8 cellular contexts compared by ENCODE assay signal in the genomic region with DNA sequence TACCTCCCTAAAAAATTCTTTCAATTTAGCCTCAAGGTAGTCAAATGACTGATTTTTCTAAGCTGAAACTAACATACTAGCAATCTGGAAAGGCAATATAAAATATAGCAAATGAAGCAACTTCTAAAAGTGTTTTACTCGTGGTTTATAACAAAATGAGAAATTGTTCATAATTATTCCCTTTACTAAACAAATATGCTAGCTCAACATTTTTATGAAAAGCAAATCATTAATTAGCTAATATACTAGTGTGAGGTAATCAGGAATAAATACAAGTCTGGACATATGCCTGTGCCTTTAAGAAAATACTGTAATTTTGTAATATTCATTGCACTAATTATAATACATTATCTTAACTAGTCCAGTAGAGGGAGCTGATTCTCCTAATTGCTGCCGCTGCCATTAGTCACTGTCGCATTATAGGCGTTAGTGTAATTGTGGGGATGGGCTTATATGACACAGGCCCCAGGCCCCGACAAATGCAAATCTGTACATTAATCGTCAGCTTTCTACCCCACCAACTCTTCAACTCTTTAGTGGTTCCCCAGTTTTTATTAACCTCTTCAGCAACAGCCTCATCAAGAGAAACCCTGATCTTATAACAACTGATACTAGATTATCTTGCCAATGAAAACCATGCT.
A peak's percentile ranks its signal among the peaks of the same experiment; 100 is the strongest.
DNase-seq lines count a peak whose midpoint lies in the region; ATAC-seq, FAIRE-seq and TF ChIP-seq lines count a peak whose summit lies in the region.

No MANE protein-coding gene starts in this region.

- DNase-seq in AG04449 (ENCODE audit: low read depth, low spot score) = no peak
- DNase-seq in NCI-H446 (lab: John Stamatoyannopoulos, UW) = peak; percentile 36 to 83
- peak; percentile 15 to 37 (median 28) for DNase-seq in K562 (ENCODE audit: extremely low read depth in 1 of 4, low spot score in 3 of 4)
- DNase-seq in kidney glomerular epithelial cell (lab: John Stamatoyannopoulos, UW) = peak; percentile 35
- peak in 1 of 2 donors; percentile 47 for DNase-seq in aorta
- no peak for DNase-seq in ureter (ENCODE audit: low spot score)

- no peak overlapping the region for H3K4me2 ChIP-seq in K562 (ENCODE audit: insufficient read depth, low read length)

- H3K27me3 ChIP-seq in K562 (ENCODE audit: control insufficient read depth in 2 of 2, insufficient read depth in 2 of 2, low read length in 2 of 2) = no peaks in the 10 kb centered on the region
- no peaks in the 10 kb centered on the region for H3K27me3 ChIP-seq in aorta (ENCODE audit: control insufficient read depth in 1 of 2, insufficient read depth in 2 of 2, low read length in 1 of 2)

- H3K9ac ChIP-seq in K562 (ENCODE audit: insufficient read depth in 1 of 2, low read depth in 2 of 2, low read length in 2 of 2) = no peak overlapping the region

- BruUV-seq in K562 (replicated peaks; lab: Mats Ljungman, UMichigan) = no TSS peak

- ATAC-seq in GM18505 (IDR thresholded peaks at IDR 0.05; ENCODE audit: unreplicated experiment) (peak; percentile 71), HG03066 (IDR thresholded peaks at IDR 0.05; ENCODE audit: low read depth, unreplicated experiment) (peak; percentile 88), K562 (peak; percentile 80), aorta (ENCODE audit: low FRiP score) (peak; percentile 84)

- CTCF ChIA-PET in AG04449 (lab: Yijun Ruan, JAX) (interaction anchor here (0.6 to 2.9 kb wide), 30 partner anchors 10 to 825 kb away, joined by 3 to 50 read pairs (median 4); partner anchors contain the start of gene APP), K562 (lab: Yijun Ruan, JAX; ENCODE audit: low intra/inter-chr PET ratio) (no interaction called here)

- H2AFZ ChIP-seq in K562 (ENCODE audit: low read depth, low read length) = no peak overlapping the region

- no peaks in the 10 kb centered on the region for H3K9me1 ChIP-seq in K562 (ENCODE audit: control insufficient read depth, insufficient read depth, low read length)

- POLR2A ChIA-PET in AG04449 (lab: Yijun Ruan, JAX) (no interaction called here), K562 (lab: Yijun Ruan, JAX) (interaction anchor here (0.6 kb wide), 1 partner anchor 320 kb away, joined by 3 read pairs; no protein-coding TSS in a partner anchor)

- no peak overlapping the region for H3K27ac ChIP-seq in K562 (ENCODE audit: extremely low read depth, low read depth, low read length)
- no peak overlapping the region for H3K27ac ChIP-seq in aorta (ENCODE audit: low read depth in 1 of 2, low read length in 2 of 2)

- TF ChIP-seq POLR2A in GM18505 (IDR thresholded peaks at IDR 0.05; ENCODE audit: borderline replicate concordance, extremely low read depth, insufficient read depth, insufficient read length) (no peak), K562 (conservative IDR thresholded peaks at IDR 0.05) (no peak)

- TF ChIP-seq RAD21 in K562 (CRISPR knock-in tag; conservative IDR thresholded peaks at IDR 0.05 in 1 of 2, IDR thresholded peaks at IDR 0.05 in 1 of 2) = peak in 1 of 2 experiments; percentile 47; a peak in 3 of 4 replicates

- in situ Hi-C loops in K562 (cut with MboI) = loop anchor here (25.0 kb wide), 1 partner anchor 817 kb away; no protein-coding TSS in a partner anchor

- TF ChIP-seq EP300 in K562 (IDR thresholded peaks at IDR 0.05; ENCODE audit: low read length) = no peak

- H3K79me2 ChIP-seq in K562 (ENCODE audit: control insufficient read depth, insufficient read depth, low read length) = no peaks in the 10 kb centered on the region

- peak; percentile 27 for TF ChIP-seq CTCF in AG04449 (IDR thresholded peaks at IDR 0.05; ENCODE audit: insufficient read depth, low read length, missing control alignments)
- TF ChIP-seq CTCF in K562 (IDR thresholded peaks at IDR 0.05 in 2 of 3, conservative IDR thresholded peaks at IDR 0.05 in 1 of 3; ENCODE audit: insufficient read depth in 2 of 3, low read depth in 1 of 3, low read length in 3 of 3) = peak; percentile 42 to 49 (median 44); a peak in 4 of 6 replicates

- no peak for FAIRE-seq in K562 (lab: Jason Lieb, UNC)

- no peaks in the 10 kb centered on the region for H4K20me1 ChIP-seq in K562 (replicated peaks; ENCODE audit: control insufficient read depth, insufficient read depth, low read length)

- H3K4me1 ChIP-seq in K562 (replicated peaks in 1 of 2; ENCODE audit: control insufficient read depth in 2 of 2, insufficient read depth in 2 of 2, low read length in 2 of 2) (no peaks in the 10 kb centered on the region), aorta (ENCODE audit: control insufficient read depth in 1 of 2, insufficient read depth in 2 of 2, low read length in 2 of 2) (no peaks in the 10 kb centered on the region)

- H3K9me3 ChIP-seq in K562 (replicated peaks; ENCODE audit: control insufficient read depth, insufficient read depth, low read depth, low read length) (no peaks in the 10 kb centered on the region), aorta (ENCODE audit: control insufficient read depth, low read length) (no peaks in the 10 kb centered on the region)

- H3K36me3 ChIP-seq in K562 (ENCODE audit: control insufficient read depth, insufficient read depth, low read length) = no peaks in the 10 kb centered on the region
- H3K36me3 ChIP-seq in aorta (ENCODE audit: control insufficient read depth in 1 of 2, insufficient read depth in 2 of 2, low read length in 1 of 2) = peaks cover 0 to 1% of the 10 kb centered on the region in 2 donors

- intact Hi-C loops in K562 (cut with micrococcal nuclease) = loop anchor here (5.0 to 10.0 kb wide), 2 partner anchors 279 to 822 kb away; partner anchors contain the start of gene APP
- intact Hi-C loops in aorta (cut with DNase I) = loop anchor here (5.0 to 10.0 kb wide), 2 partner anchors 79 to 277 kb away; partner anchors contain the start of gene APP (in 1 of the 2)

- WGBS in K562 (ENCODE audit: insufficient coverage, low coverage, missing lambda C conversion rate) = 0% methylated on average over 6 of the region's 6 CpGs
- 21% methylated on average over 6 of the region's 6 CpGs for WGBS in aorta, 2 donors

- H3K4me3 ChIP-seq in AG04449 (ENCODE audit: low read depth, low read length) = no peak overlapping the region
- H3K4me3 ChIP-seq in K562 = no peak overlapping the region
- no peak overlapping the region for H3K4me3 ChIP-seq in aorta (ENCODE audit: low read length in 2 of 2)

TF ChIP-seq in K562, 482 proteins besides CTCF, POLR2A, EP300 and RAD21 (continues in another document):
- TF ChIP-seq CEBPB (tag; IDR thresholded peaks at IDR 0.05) (0 out of 2 replicates have a peak, but pooled peaks have one; percentile 9), PCBP1 (IDR thresholded peaks at IDR 0.05; ENCODE audit: low read depth, low read length, poor library complexity, severe bottlenecking) (no peak), ARID3A (IDR thresholded peaks at IDR 0.05; ENCODE audit: borderline replicate concordance, low read depth, low read length) (peak; percentile 80; the same call in 1 of the 2 replicates), PTTG1 (tag; IDR thresholded peaks at IDR 0.05; ENCODE audit: low read depth) (no peak), ZNF239 (CRISPR knock-in tag; IDR thresholded peaks at IDR 0.05) (no peak), TAF1 (IDR thresholded peaks at IDR 0.05; ENCODE audit: control insufficient read depth, extremely low read depth, insufficient read depth, low read length, severe bottlenecking) (no peak), PBX2 (CRISPR knock-in tag; IDR thresholded peaks at IDR 0.05; ENCODE audit: low read depth) (0 out of 2 replicates have a peak, but pooled peaks have one; percentile 21), PBX2 (tag; conservative IDR thresholded peaks at IDR 0.05; ENCODE audit: low read depth) (peak; percentile 90), BRCA1 (IDR thresholded peaks at IDR 0.05) (no peak), BRCA1 (CRISPR knock-in tag; IDR thresholded peaks at IDR 0.05) (no peak), MEIS2 (IDR thresholded peaks at IDR 0.05; ENCODE audit: partially characterized antibody) (peak; percentile 79)
- TF ChIP-seq, protein P1, sequence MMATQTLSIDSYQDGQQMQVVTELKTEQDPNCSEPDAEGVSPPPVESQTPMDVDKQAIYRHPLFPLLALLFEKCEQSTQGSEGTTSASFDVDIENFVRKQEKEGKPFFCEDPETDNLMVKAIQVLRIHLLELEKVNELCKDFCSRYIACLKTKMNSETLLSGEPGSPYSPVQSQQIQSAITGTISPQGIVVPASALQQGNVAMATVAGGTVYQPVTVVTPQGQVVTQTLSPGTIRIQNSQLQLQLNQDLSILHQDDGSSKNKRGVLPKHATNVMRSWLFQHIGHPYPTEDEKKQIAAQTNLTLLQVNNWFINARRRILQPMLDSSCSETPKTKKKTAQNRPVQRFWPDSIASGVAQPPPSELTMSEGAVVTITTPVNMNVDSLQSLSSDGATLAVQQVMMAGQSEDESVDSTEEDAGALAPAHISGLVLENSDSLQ (IDR thresholded peaks at IDR 0.05) = peak; percentile 90

Comparison
In these comparisons a context has a peak if more than half of its experiments do, and no peak if none do; other contexts are left out.
1. DNase-seq: peak in NCI-H446 (2 of 2), K562 (4 of 4) and kidney glomerular epithelial cell (single experiment); none in AG04449 (single experiment) and ureter (single experiment).
2. Peak in every context shown above with its lines, with median percentiles within 50 percentile points of each other: ATAC-seq.